Comparison of ENCODE assay signal across 34 cellular contexts in the genomic region with DNA sequence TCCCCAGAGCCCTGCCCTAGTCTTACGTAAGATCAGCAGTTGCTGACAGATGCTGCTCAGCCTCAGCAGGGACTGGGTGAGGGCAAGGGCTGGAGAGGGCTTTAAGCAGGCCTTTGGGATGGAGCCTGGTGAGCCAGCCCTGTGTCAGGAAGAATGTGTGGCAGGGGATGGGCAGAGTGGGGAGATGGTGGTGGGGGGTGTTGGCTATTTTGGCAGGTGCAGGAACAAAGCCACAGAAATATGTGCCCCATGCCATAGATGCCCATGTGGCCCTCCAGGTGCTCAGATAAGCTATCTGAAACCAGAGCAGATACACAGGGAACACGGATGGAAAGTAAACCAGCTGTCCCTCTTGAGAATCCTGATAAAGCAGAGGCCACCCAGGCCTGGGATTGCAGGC.
"Had no signal": no experiment of that assay in that cellular context is flagged by ENCODE, and none has a peak within 500 bp of the region (broad histone marks: within the 10 kb centered on the region; RNA-seq: fewer than 3 reads in every experiment).

No MANE protein-coding gene starts in this region.

- H3K4me3 Mint-ChIP-seq: activated B cell treated with CpG ODN at 0.5 μM for 24 hours; activated CD4-positive, alpha-beta memory T cell treated with anti-CD3 and anti-CD28 coated beads, Interleukin-2, amount 10 ng/mL, durations not matched to agents 7 days and 5 days; activated CD4-positive, alpha-beta T cell treated with anti-CD3 and anti-CD28 coated beads, Interleukin-2, amount 10 ng/mL, durations not matched to agents 24 days and 14 days; activated CD8-positive, alpha-beta memory T cell treated with anti-CD3 and anti-CD28 coated beads, Interleukin-2, amount 10 ng/mL, durations not matched to agents 7 days and 5 days; activated CD8-positive, alpha-beta T cell treated with anti-CD3 and anti-CD28 coated beads, Interleukin-2, amount 10 ng/mL, durations not matched to agents 7 days and 5 days; activated naive CD4-positive, alpha-beta T cell treated with anti-CD3 and anti-CD28 coated beads, Interleukin-2, amount 10 ng/mL, durations not matched to agents 7 days and 5 days; activated naive CD4-positive, alpha-beta T cell treated with anti-CD3 and anti-CD28 coated beads, Interleukin-2, amount 50 U/mL, for 24 hours; activated naive CD8-positive, alpha-beta T cell; activated naive CD8-positive, alpha-beta T cell treated with anti-CD3 and anti-CD28 coated beads, Interleukin-2, amount 10 ng/mL, durations not matched to agents 7 days and 5 days; activated naive CD8-positive, alpha-beta T cell treated with anti-CD3 and anti-CD28 coated beads, Interleukin-2, amount 50 U/mL, for 24 hours; activated T-cell treated with anti-CD3 and anti-CD28 coated beads, Interleukin-2, amount 50 U/mL, for 24 hours; brain; central memory CD8-positive, alpha-beta T cell; T-helper 1 cell treated with Interleukin-12 subunit alpha and Interleukin-12 subunit beta and Interleukin-4 antibody, amounts not matched to agents 30 μg/mL and 1 μg/mL, for 36 hours; T-helper 2 cell treated with Interferon-gamma antibody and Interleukin-4, amounts not matched to agents 5 μg/mL and 100 μg/mL, for 36 hours had no signal

- H3K27me3 Mint-ChIP-seq: activated B cell treated with CpG ODN at 0.5 μM for 24 hours; activated CD4-positive, alpha-beta memory T cell treated with anti-CD3 and anti-CD28 coated beads, Interleukin-2, amount 10 ng/mL, durations not matched to agents 7 days and 5 days; activated CD4-positive, alpha-beta T cell treated with anti-CD3 and anti-CD28 coated beads, Interleukin-2, amount 10 ng/mL, durations not matched to agents 24 days and 14 days; activated CD8-positive, alpha-beta memory T cell treated with anti-CD3 and anti-CD28 coated beads, Interleukin-2, amount 10 ng/mL, durations not matched to agents 7 days and 5 days; activated naive CD4-positive, alpha-beta T cell treated with anti-CD3 and anti-CD28 coated beads, Interleukin-2, amount 10 ng/mL, durations not matched to agents 7 days and 5 days; activated naive CD4-positive, alpha-beta T cell treated with anti-CD3 and anti-CD28 coated beads, Interleukin-2, amount 50 U/mL, for 24 hours; activated naive CD8-positive, alpha-beta T cell; activated naive CD8-positive, alpha-beta T cell treated with anti-CD3 and anti-CD28 coated beads, Interleukin-2, amount 10 ng/mL, durations not matched to agents 7 days and 5 days; activated naive CD8-positive, alpha-beta T cell treated with anti-CD3 and anti-CD28 coated beads, Interleukin-2, amount 50 U/mL, for 24 hours; activated T-cell treated with anti-CD3 and anti-CD28 coated beads, Interleukin-2, amount 50 U/mL, for 24 hours; central memory CD8-positive, alpha-beta T cell had no signal

- H3K4me1 Mint-ChIP-seq: activated B cell treated with CpG ODN at 0.5 μM for 24 hours; activated CD4-positive, alpha-beta memory T cell treated with anti-CD3 and anti-CD28 coated beads, Interleukin-2, amount 10 ng/mL, durations not matched to agents 7 days and 5 days; activated CD4-positive, alpha-beta T cell treated with anti-CD3 and anti-CD28 coated beads, Interleukin-2, amount 10 ng/mL, durations not matched to agents 24 days and 14 days; activated CD8-positive, alpha-beta memory T cell treated with anti-CD3 and anti-CD28 coated beads, Interleukin-2, amount 10 ng/mL, durations not matched to agents 7 days and 5 days; activated naive CD4-positive, alpha-beta T cell treated with anti-CD3 and anti-CD28 coated beads, Interleukin-2, amount 10 ng/mL, durations not matched to agents 7 days and 5 days; activated naive CD4-positive, alpha-beta T cell treated with anti-CD3 and anti-CD28 coated beads, Interleukin-2, amount 50 U/mL, for 24 hours; activated naive CD8-positive, alpha-beta T cell treated with anti-CD3 and anti-CD28 coated beads, Interleukin-2, amount 10 ng/mL, durations not matched to agents 7 days and 5 days; activated naive CD8-positive, alpha-beta T cell treated with anti-CD3 and anti-CD28 coated beads, Interleukin-2, amount 50 U/mL, for 24 hours; brain; central memory CD8-positive, alpha-beta T cell had no signal

- FAIRE-seq: bronchial epithelial cell, TTC549 had no signal

- H3K36me3 Mint-ChIP-seq: activated CD8-positive, alpha-beta memory T cell treated with anti-CD3 and anti-CD28 coated beads, Interleukin-2, amount 10 ng/mL, durations not matched to agents 7 days and 5 days; activated naive CD4-positive, alpha-beta T cell treated with anti-CD3 and anti-CD28 coated beads, Interleukin-2, amount 10 ng/mL, durations not matched to agents 7 days and 5 days; activated naive CD4-positive, alpha-beta T cell treated with anti-CD3 and anti-CD28 coated beads, Interleukin-2, amount 50 U/mL, for 24 hours; activated naive CD8-positive, alpha-beta T cell; activated naive CD8-positive, alpha-beta T cell treated with anti-CD3 and anti-CD28 coated beads, Interleukin-2, amount 10 ng/mL, durations not matched to agents 7 days and 5 days; brain had no signal

- DNase-seq: activated B cell treated with CpG ODN at 0.5 μM for 24 hours; activated CD4-positive, alpha-beta memory T cell treated with anti-CD3 and anti-CD28 coated beads, Interleukin-2, amount 10 ng/mL, durations not matched to agents 7 days and 5 days; activated CD4-positive, alpha-beta T cell treated with anti-CD3 and anti-CD28 coated beads for 4 hours; activated CD4-positive, alpha-beta T cell treated with anti-CD3 and anti-CD28 coated beads, Interleukin-2, amount 10 ng/mL, durations not matched to agents 24 days and 14 days; activated CD4-positive, alpha-beta T cell treated with anti-CD3 and anti-CD28 coated beads, Interleukin-2, amount 50 U/mL, for 48 hours; activated CD4-positive, CD25-positive, alpha-beta regulatory T cell treated with anti-CD3 and anti-CD28 coated beads, Interleukin-2, amount 50 U/mL, for 72 hours; activated CD8-positive, alpha-beta memory T cell treated with anti-CD3 and anti-CD28 coated beads for 24 hours; activated CD8-positive, alpha-beta memory T cell treated with anti-CD3 and anti-CD28 coated beads, Interleukin-2, amount 10 ng/mL, durations not matched to agents 7 days and 5 days; activated CD8-positive, alpha-beta memory T cell treated with anti-CD3 and anti-CD28 coated beads, Interleukin-2, amount 50 U/mL, for 48 hours; activated CD8-positive, alpha-beta T cell treated with anti-CD3 and anti-CD28 coated beads, Interleukin-2, amount 10 ng/mL, durations not matched to agents 7 days and 5 days; activated effector memory CD4-positive, alpha-beta T cell treated with Interleukin-2 at 50 U/mL for 16 hours; activated gamma-delta T cell; activated naive CD4-positive, alpha-beta T cell treated with anti-CD3 and anti-CD28 coated beads, Interleukin-2, amount 10 ng/mL, durations not matched to agents 7 days and 5 days; activated naive CD4-positive, alpha-beta T cell treated with Interleukin-2 at 50 U/mL for 16 hours; activated naive CD8-positive, alpha-beta T cell treated with anti-CD3 and anti-CD28 coated beads, Interleukin-2, amount 10 ng/mL, durations not matched to agents 7 days and 5 days; activated naive CD8-positive, alpha-beta T cell treated with anti-CD3 and anti-CD28 coated beads, Interleukin-2, amount 50 U/mL, for 24 hours; activated T-cell treated with anti-CD3 and anti-CD28 coated beads, Interleukin-2, amount 50 U/mL, for 24 hours; activated T-cell treated with anti-CD3 and anti-CD28 coated beads, Interleukin-2, amount 50 U/mL, for 48 hours; amygdala; anterior cingulate cortex; caudate nucleus; cerebellar nuclear complex; T-helper 1 cell; T-helper 2 cell; T-helper 9 cell had no signal

- ATAC-seq: activated CD8-positive, alpha-beta memory T cell treated with anti-CD3 and anti-CD28 coated beads, Interleukin-2, amount 10 ng/mL, durations not matched to agents 7 days and 5 days; activated CD8-positive, alpha-beta T cell treated with anti-CD3 and anti-CD28 coated beads, Interleukin-2, amount 10 ng/mL, durations not matched to agents 7 days and 5 days; activated naive CD8-positive, alpha-beta T cell treated with anti-CD3 and anti-CD28 coated beads, Interleukin-2, amount 50 U/mL, for 24 hours had no signal

- H3K27ac Mint-ChIP-seq: activated B cell treated with CpG ODN at 0.5 μM for 24 hours; activated CD4-positive, alpha-beta memory T cell treated with anti-CD3 and anti-CD28 coated beads, Interleukin-2, amount 10 ng/mL, durations not matched to agents 7 days and 5 days; activated CD4-positive, alpha-beta T cell treated with anti-CD3 and anti-CD28 coated beads, Interleukin-2, amount 10 ng/mL, durations not matched to agents 24 days and 14 days; activated CD8-positive, alpha-beta memory T cell treated with anti-CD3 and anti-CD28 coated beads, Interleukin-2, amount 10 ng/mL, durations not matched to agents 7 days and 5 days; activated CD8-positive, alpha-beta T cell treated with anti-CD3 and anti-CD28 coated beads, Interleukin-2, amount 10 ng/mL, durations not matched to agents 7 days and 5 days; activated naive CD4-positive, alpha-beta T cell treated with anti-CD3 and anti-CD28 coated beads, Interleukin-2, amount 10 ng/mL, durations not matched to agents 7 days and 5 days; activated naive CD4-positive, alpha-beta T cell treated with anti-CD3 and anti-CD28 coated beads, Interleukin-2, amount 50 U/mL, for 24 hours; activated naive CD8-positive, alpha-beta T cell; activated naive CD8-positive, alpha-beta T cell treated with anti-CD3 and anti-CD28 coated beads, Interleukin-2, amount 10 ng/mL, durations not matched to agents 7 days and 5 days; activated naive CD8-positive, alpha-beta T cell treated with anti-CD3 and anti-CD28 coated beads, Interleukin-2, amount 50 U/mL, for 24 hours; activated T-cell treated with anti-CD3 and anti-CD28 coated beads, Interleukin-2, amount 50 U/mL, for 24 hours; activated T-helper 2 cell treated with anti-CD3 and anti-CD28 coated beads, Interferon-gamma antibody, Interleukin-2, Interleukin-4, amounts not matched to agents 10 μg/mL and 5 μg/mL and 100 μg/mL, durations not matched to agents 14 hours and 24 hours and 36 hours; brain; T-helper 1 cell treated with Interleukin-12 subunit alpha and Interleukin-12 subunit beta and Interleukin-4 antibody, amounts not matched to agents 30 μg/mL and 1 μg/mL, for 36 hours; T-helper 2 cell treated with Interferon-gamma antibody and Interleukin-4, amounts not matched to agents 5 μg/mL and 100 μg/mL, for 36 hours had no signal
